In genomic region chr15:100095896-100096600, GRCh38 we compare ENCODE assay signal across 23 cellular contexts.
"Had no signal": no experiment of that assay in that cellular context is flagged by ENCODE, and none has a peak within 500 bp of the region (broad histone marks: within the 10 kb centered on the region; RNA-seq: fewer than 3 reads in every experiment).

No MANE protein-coding gene starts in this region.

- H3K27me3 Mint-ChIP-seq: activated T-helper 17 cell treated with anti-CD3 and anti-CD28 coated beads, Interleukin-2, amount 50 U/mL, for 72 hours; central memory CD8-positive, alpha-beta T cell; stimulated activated memory B cell treated with anti-CD40 and anti-IgM and Interleukin-4, amounts not matched to agents 10 μg/mL and 1 μg/mL and 100 μg/mL, for 72 hours had no signal

- H3K27ac Mint-ChIP-seq: activated naive CD8-positive, alpha-beta T cell treated with anti-CD3 and anti-CD28 coated beads, Interleukin-2, amount 10 ng/mL, durations not matched to agents 7 days and 5 days; activated T-helper 17 cell treated with anti-CD3 and anti-CD28 coated beads, Interleukin-2, amount 50 U/mL, for 72 hours; natural killer cell treated with Interleukin-12 subunit alpha and Interleukin-12 subunit beta and Interleukin-15 and Interleukin-18, amount 100 ng/mL, for 72 hours; stimulated activated memory B cell treated with anti-CD40 and anti-IgM and Interleukin-4, amounts not matched to agents 10 μg/mL and 1 μg/mL and 100 μg/mL, for 72 hours; T-helper 2 cell treated with Interferon-gamma antibody and Interleukin-4, amounts not matched to agents 5 μg/mL and 100 μg/mL, for 36 hours had no signal

- H3K4me3 Mint-ChIP-seq: activated naive CD8-positive, alpha-beta T cell treated with anti-CD3 and anti-CD28 coated beads, Interleukin-2, amount 10 ng/mL, durations not matched to agents 7 days and 5 days; activated T-helper 17 cell treated with anti-CD3 and anti-CD28 coated beads, Interleukin-2, amount 50 U/mL, for 72 hours; central memory CD8-positive, alpha-beta T cell; natural killer cell treated with Interleukin-12 subunit alpha and Interleukin-12 subunit beta and Interleukin-15 and Interleukin-18, amount 100 ng/mL, for 72 hours; stimulated activated memory B cell treated with anti-CD40 and anti-IgM and Interleukin-4, amounts not matched to agents 10 μg/mL and 1 μg/mL and 100 μg/mL, for 72 hours; T-helper 2 cell treated with Interferon-gamma antibody and Interleukin-4, amounts not matched to agents 5 μg/mL and 100 μg/mL, for 36 hours had no signal

- ATAC-seq: activated T-helper 17 cell treated with anti-CD3 and anti-CD28 coated beads, Interleukin-2, amount 50 U/mL, for 72 hours; esophagus mucosa; gastroesophageal sphincter; heart left ventricle; left ventricle myocardium superior; natural killer cell treated with Interleukin-12 subunit alpha and Interleukin-12 subunit beta and Interleukin-15 and Interleukin-18, amount 100 ng/mL, for 72 hours; sciatic nerve; stimulated activated memory B cell treated with anti-CD40 and anti-IgM and Interleukin-4, amounts not matched to agents 10 μg/mL and 1 μg/mL and 100 μg/mL, for 72 hours had no signal

- H3K9ac ChIP-seq: parathyroid adenoma had no signal

- H3K4me1 ChIP-seq: colonic mucosa, gastroesophageal sphincter, parathyroid adenoma, testis, upper lobe of left lung had no signal

- H3K36me3 Mint-ChIP-seq: activated naive CD8-positive, alpha-beta T cell treated with anti-CD3 and anti-CD28 coated beads, Interleukin-2, amount 10 ng/mL, durations not matched to agents 7 days and 5 days; natural killer cell treated with Interleukin-12 subunit alpha and Interleukin-12 subunit beta and Interleukin-15 and Interleukin-18, amount 100 ng/mL, for 72 hours; stimulated activated memory B cell treated with anti-CD40 and anti-IgM and Interleukin-4, amounts not matched to agents 10 μg/mL and 1 μg/mL and 100 μg/mL, for 72 hours had no signal

- H3K27me3 ChIP-seq: brain microvascular endothelial cell, colonic mucosa, gastroesophageal sphincter, heart left ventricle, neutrophil, testis, upper lobe of left lung had no signal

- H3K9me3 ChIP-seq: colonic mucosa, gastroesophageal sphincter, heart left ventricle, neutrophil, testis, upper lobe of left lung had no signal

- H3K27ac ChIP-seq: brain microvascular endothelial cell, colonic mucosa, gastroesophageal sphincter, heart left ventricle, neutrophil, parathyroid adenoma, testis, upper lobe of left lung had no signal

- DNase-seq: activated CD4-positive, alpha-beta T cell treated with anti-CD3 and anti-CD28 coated beads, Interleukin-2, amount 50 U/mL, for 4 hours; activated naive CD4-positive, alpha-beta T cell treated with Interleukin-2 at 50 U/mL for 16 hours; activated naive CD8-positive, alpha-beta T cell treated with anti-CD3 and anti-CD28 coated beads, Interleukin-2, amount 10 ng/mL, durations not matched to agents 7 days and 5 days; activated T-cell treated with anti-CD3 and anti-CD28 coated beads, Interleukin-2, amount 50 U/mL, for 1 hour; brain microvascular endothelial cell; colonic mucosa; heart left ventricle; left ventricle myocardium superior; mesendoderm; stimulated activated CD4-positive, alpha-beta T cell treated with anti-CD3 and anti-CD28 coated beads, Interleukin-4, amount 100 ng/mL, for 4 hours; testis; upper lobe of left lung had no signal

- H3K9me3 Mint-ChIP-seq: activated naive CD8-positive, alpha-beta T cell treated with anti-CD3 and anti-CD28 coated beads, Interleukin-2, amount 10 ng/mL, durations not matched to agents 7 days and 5 days; activated T-helper 17 cell treated with anti-CD3 and anti-CD28 coated beads, Interleukin-2, amount 50 U/mL, for 72 hours; central memory CD8-positive, alpha-beta T cell; natural killer cell treated with Interleukin-12 subunit alpha and Interleukin-12 subunit beta and Interleukin-15 and Interleukin-18, amount 100 ng/mL, for 72 hours; T-helper 2 cell treated with Interferon-gamma antibody and Interleukin-4, amounts not matched to agents 5 μg/mL and 100 μg/mL, for 36 hours had no signal

- H3K36me3 ChIP-seq: brain microvascular endothelial cell, colonic mucosa, heart left ventricle, neutrophil, upper lobe of left lung had no signal

- H3K4me3 ChIP-seq: colonic mucosa, gastroesophageal sphincter, heart left ventricle, smooth muscle cell, testis, upper lobe of left lung had no signal

- H3K4me1 Mint-ChIP-seq: activated naive CD8-positive, alpha-beta T cell treated with anti-CD3 and anti-CD28 coated beads, Interleukin-2, amount 10 ng/mL, durations not matched to agents 7 days and 5 days; activated T-helper 17 cell treated with anti-CD3 and anti-CD28 coated beads, Interleukin-2, amount 50 U/mL, for 72 hours; central memory CD8-positive, alpha-beta T cell; stimulated activated memory B cell treated with anti-CD40 and anti-IgM and Interleukin-4, amounts not matched to agents 10 μg/mL and 1 μg/mL and 100 μg/mL, for 72 hours had no signal
